9 cellular contexts compared by ENCODE assay signal in genomic region chr1:54298284-54299033, GRCh38.
DNase-seq lines count a peak whose midpoint lies in the region; ATAC-seq and TF ChIP-seq lines count a peak whose summit lies in the region.
"Had no signal": no experiment of that assay in that cellular context is flagged by ENCODE, and none has a peak within 500 bp of the region (broad histone marks: within the 10 kb centered on the region; RNA-seq: fewer than 3 reads in every experiment).

No MANE protein-coding gene starts in this region.

- no peak for TF ChIP-seq EP300 in sigmoid colon (IDR thresholded peaks at IDR 0.05)

- H3K4me3 ChIP-seq in sigmoid colon (no peak overlapping the region), smooth muscle cell (no peak overlapping the region)

- peak; percentile 30 for ATAC-seq in activated CD8-positive, alpha-beta T cell treated with anti-CD3 and anti-CD28 coated beads, Interleukin-2, amount 10 ng/mL, durations not matched to agents 7 days and 5 days
- ATAC-seq in HG03378 (IDR thresholded peaks at IDR 0.05; ENCODE audit: unreplicated experiment) (no peak), HG03159 (IDR thresholded peaks at IDR 0.05; ENCODE audit: unreplicated experiment) (no peak), GM18909 (IDR thresholded peaks at IDR 0.05; ENCODE audit: poor library complexity, unreplicated experiment) (no peak)

- H3K4me3 Mint-ChIP-seq in activated CD8-positive, alpha-beta T cell treated with anti-CD3 and anti-CD28 coated beads, Interleukin-2, amount 10 ng/mL, durations not matched to agents 7 days and 5 days: no peak overlapping the region
- H3K4me3 Mint-ChIP-seq in glutamatergic neuron (ENCODE audit: unreplicated experiment): peak overlapping the region; percentile 83

- WGBS in sigmoid colon, 2 donors: 17 to 40% methylated on average over 20 of the region's 20 CpGs
- WGBS in smooth muscle cell (ENCODE audit: low lambda C conversion rate): 74% methylated on average over 20 of the region's 20 CpGs

- H3K36me3 ChIP-seq in sigmoid colon (no peaks in the 10 kb centered on the region), smooth muscle cell (ENCODE audit: low read depth) (no peaks in the 10 kb centered on the region)

- no peaks in the 10 kb centered on the region for H3K27me3 Mint-ChIP-seq in activated CD8-positive, alpha-beta T cell treated with anti-CD3 and anti-CD28 coated beads, Interleukin-2, amount 10 ng/mL, durations not matched to agents 7 days and 5 days (ENCODE audit: low read depth)
- H3K27me3 Mint-ChIP-seq in glutamatergic neuron (ENCODE audit: unreplicated experiment): peaks cover 58% of the 10 kb centered on the region

- POLR2A ChIA-PET in activated CD8-positive, alpha-beta T cell treated with anti-CD3 and anti-CD28 coated beads, Interleukin-2, amount 10 ng/mL, durations not matched to agents 7 days and 5 days (lab: Charles Lee): interaction anchor here (1.3 kb wide), 1 partner anchor 10 kb away, joined by 4 read pairs; no protein-coding TSS in a partner anchor

- peak overlapping the region; percentile 77 for H3K27ac Mint-ChIP-seq in activated CD8-positive, alpha-beta T cell treated with anti-CD3 and anti-CD28 coated beads, Interleukin-2, amount 10 ng/mL, durations not matched to agents 7 days and 5 days
- peak overlapping the region; percentile 93 for H3K27ac Mint-ChIP-seq in glutamatergic neuron (ENCODE audit: unreplicated experiment)

- no peak for TF ChIP-seq POLR2A in sigmoid colon (IDR thresholded peaks at IDR 0.05)

- H4K20me1 ChIP-seq in smooth muscle cell (ENCODE audit: low read depth): peaks cover 100% of the 10 kb centered on the region

- H3K36me3 Mint-ChIP-seq in activated CD8-positive, alpha-beta T cell treated with anti-CD3 and anti-CD28 coated beads, Interleukin-2, amount 10 ng/mL, durations not matched to agents 7 days and 5 days (ENCODE audit: low read depth): peaks cover 3% of the 10 kb centered on the region
- H3K36me3 Mint-ChIP-seq in glutamatergic neuron (ENCODE audit: unreplicated experiment): no peaks in the 10 kb centered on the region

- no peaks in the 10 kb centered on the region for H3K9me3 Mint-ChIP-seq in activated CD8-positive, alpha-beta T cell treated with anti-CD3 and anti-CD28 coated beads, Interleukin-2, amount 10 ng/mL, durations not matched to agents 7 days and 5 days (ENCODE audit: insufficient read depth)
- H3K9me3 Mint-ChIP-seq in glutamatergic neuron (ENCODE audit: unreplicated experiment): peaks cover 61% of the 10 kb centered on the region

- H3K9me3 ChIP-seq in sigmoid colon (no peaks in the 10 kb centered on the region), smooth muscle cell (replicated peaks; ENCODE audit: low read depth) (no peaks in the 10 kb centered on the region)

- no peak overlapping the region for H3K9ac ChIP-seq in smooth muscle cell (ENCODE audit: low read depth)

- peak; percentile 3 for DNase-seq in GF-D8 (lab: John Stamatoyannopoulos, UW)
- DNase-seq in activated CD8-positive, alpha-beta T cell treated with anti-CD3 and anti-CD28 coated beads, Interleukin-2, amount 10 ng/mL, durations not matched to agents 7 days and 5 days: no peak
- no peak for DNase-seq in glutamatergic neuron
- DNase-seq in sigmoid colon: no peak
- DNase-seq in smooth muscle cell (lab: John Stamatoyannopoulos, UW; ENCODE audit: unreplicated experiment): no peak
- DNase-seq: activated CD4-positive, alpha-beta T cell treated with anti-CD3 and anti-CD28 coated beads, Interleukin-2, amount 50 U/mL, for 4 hours had no signal

- peak overlapping the region; percentile 58 to 80 (median 73) for H3K27ac ChIP-seq in sigmoid colon
- H3K27ac ChIP-seq in smooth muscle cell (ENCODE audit: low read depth): no peak overlapping the region

- peaks cover 81% of the 10 kb centered on the region for H3K4me1 Mint-ChIP-seq in activated CD8-positive, alpha-beta T cell treated with anti-CD3 and anti-CD28 coated beads, Interleukin-2, amount 10 ng/mL, durations not matched to agents 7 days and 5 days (ENCODE audit: low read depth)
- H3K4me1 Mint-ChIP-seq in glutamatergic neuron (ENCODE audit: low read depth, unreplicated experiment): peaks cover 88% of the 10 kb centered on the region

- H3K4me2 ChIP-seq in smooth muscle cell: no peak overlapping the region

- no peaks in the 10 kb centered on the region for H3K27me3 ChIP-seq in sigmoid colon
- H3K27me3 ChIP-seq in smooth muscle cell (ENCODE audit: low read depth): no peaks in the 10 kb centered on the region

- peaks cover 87% of the 10 kb centered on the region for H3K79me2 ChIP-seq in smooth muscle cell (ENCODE audit: low read depth)

- H3F3A ChIP-seq in smooth muscle cell (ENCODE audit: low read depth): no peaks in the 10 kb centered on the region

- intact Hi-C loops in sigmoid colon (cut with DNase I): no loop called here

- H2AFZ ChIP-seq in smooth muscle cell (ENCODE audit: low read depth): no peak overlapping the region

- TF ChIP-seq CTCF in glutamatergic neuron (IDR thresholded peaks at IDR 0.05; ENCODE audit: partially characterized antibody, unreplicated experiment) (no peak), sigmoid colon (IDR thresholded peaks at IDR 0.05) (no peak), smooth muscle cell (IDR thresholded peaks at IDR 0.05; ENCODE audit: borderline replicate concordance, insufficient read depth, poor library complexity, severe bottlenecking) (no peak)

- H3K4me1 ChIP-seq in sigmoid colon (peaks cover 0 to 79% (median 61%) of the 10 kb centered on the region in 4 donors), smooth muscle cell (ENCODE audit: low read depth) (peaks cover 44% of the 10 kb centered on the region)

- CTCF ChIA-PET in activated CD8-positive, alpha-beta T cell treated with anti-CD3 and anti-CD28 coated beads, Interleukin-2, amount 10 ng/mL, durations not matched to agents 7 days and 5 days (lab: Charles Lee): interaction anchor here (0.8 to 1.1 kb wide), 2 partner anchors 11 kb away, joined by 3 read pairs; no protein-coding TSS in a partner anchor
